2 cellular contexts compared by ENCODE assay signal in the genomic region with DNA sequence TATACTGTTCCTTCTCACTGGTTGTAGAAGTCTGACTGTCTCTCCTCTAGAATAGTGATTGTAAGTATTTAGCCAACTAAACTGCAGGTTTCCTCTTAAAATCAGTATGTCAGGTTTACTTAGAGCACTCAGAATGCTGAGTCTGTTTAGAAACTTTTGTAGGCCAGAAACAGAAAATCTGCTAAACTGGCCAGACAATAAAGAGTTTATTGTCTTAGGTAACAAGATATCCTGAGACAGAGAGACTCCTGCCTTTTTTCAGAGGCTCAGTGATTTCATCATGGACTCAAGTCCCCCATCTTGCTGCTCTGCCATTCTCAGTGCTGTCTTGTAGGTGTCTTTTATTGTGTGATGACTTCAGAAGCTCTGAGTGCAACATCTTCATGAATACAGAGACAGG.
TF ChIP-seq lines count a peak whose summit lies in the region.

No MANE protein-coding gene starts in this region.

TF ChIP-seq in SK-N-SH, 30 proteins besides CTCF, POLR2A, EP300 and RAD21:
- TF ChIP-seq, protein P1, sequence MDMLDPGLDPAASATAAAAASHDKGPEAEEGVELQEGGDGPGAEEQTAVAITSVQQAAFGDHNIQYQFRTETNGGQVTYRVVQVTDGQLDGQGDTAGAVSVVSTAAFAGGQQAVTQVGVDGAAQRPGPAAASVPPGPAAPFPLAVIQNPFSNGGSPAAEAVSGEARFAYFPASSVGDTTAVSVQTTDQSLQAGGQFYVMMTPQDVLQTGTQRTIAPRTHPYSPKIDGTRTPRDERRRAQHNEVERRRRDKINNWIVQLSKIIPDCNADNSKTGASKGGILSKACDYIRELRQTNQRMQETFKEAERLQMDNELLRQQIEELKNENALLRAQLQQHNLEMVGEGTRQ (IDR thresholded peaks at IDR 0.05; ENCODE audit: borderline replicate concordance, low read depth, low read length): no peak
- TF ChIP-seq REST (IDR thresholded peaks at IDR 0.05; ENCODE audit: low read depth, low read length) (no peak), RFX5 (IDR thresholded peaks at IDR 0.05; ENCODE audit: low read length) (no peak), RCOR1 (IDR thresholded peaks at IDR 0.05; ENCODE audit: low read length) (no peak), ELF1 (IDR thresholded peaks at IDR 0.05) (no peak), RXRA (IDR thresholded peaks at IDR 0.05; ENCODE audit: borderline replicate concordance, low read depth) (no peak), USF1 (IDR thresholded peaks at IDR 0.05; ENCODE audit: borderline replicate concordance, low read depth) (no peak), TAF1 (IDR thresholded peaks at IDR 0.05; ENCODE audit: borderline replicate concordance, low read depth, low read length) (no peak), FOSL2 (IDR thresholded peaks at IDR 0.05; ENCODE audit: borderline replicate concordance, low read depth) (no peak), YY1 (IDR thresholded peaks at IDR 0.05; ENCODE audit: low read depth) (no peak)

TF ChIP-seq in SK-N-SH treated with all-trans-retinoic acid at 6 μM for 48 hours, 23 proteins besides CTCF, POLR2A, EP300 and RAD21:
- TF ChIP-seq PATZ1 (CRISPR knock-in tag; IDR thresholded peaks at IDR 0.05; ENCODE audit: borderline replicate concordance) (no peak), POU6F1 (CRISPR knock-in tag; IDR thresholded peaks at IDR 0.05; ENCODE audit: borderline replicate concordance, low read depth) (no peak), ZFP3 (CRISPR knock-in tag; IDR thresholded peaks at IDR 0.05) (no peak), ZNF565 (CRISPR knock-in tag; conservative IDR thresholded peaks at IDR 0.05; ENCODE audit: low read depth) (no peak), BACH2 (CRISPR knock-in tag; IDR thresholded peaks at IDR 0.05; ENCODE audit: borderline replicate concordance) (no peak), RARB (CRISPR knock-in tag; IDR thresholded peaks at IDR 0.05) (no peak), TCF4 (CRISPR knock-in tag; IDR thresholded peaks at IDR 0.05; ENCODE audit: borderline replicate concordance) (no peak), ESRRG (CRISPR knock-in tag; IDR thresholded peaks at IDR 0.05) (no peak), ZC3H10 (CRISPR knock-in tag; IDR thresholded peaks at IDR 0.05) (no peak)
